Comparison of ENCODE assay signal across 15 cellular contexts in the genomic region with DNA sequence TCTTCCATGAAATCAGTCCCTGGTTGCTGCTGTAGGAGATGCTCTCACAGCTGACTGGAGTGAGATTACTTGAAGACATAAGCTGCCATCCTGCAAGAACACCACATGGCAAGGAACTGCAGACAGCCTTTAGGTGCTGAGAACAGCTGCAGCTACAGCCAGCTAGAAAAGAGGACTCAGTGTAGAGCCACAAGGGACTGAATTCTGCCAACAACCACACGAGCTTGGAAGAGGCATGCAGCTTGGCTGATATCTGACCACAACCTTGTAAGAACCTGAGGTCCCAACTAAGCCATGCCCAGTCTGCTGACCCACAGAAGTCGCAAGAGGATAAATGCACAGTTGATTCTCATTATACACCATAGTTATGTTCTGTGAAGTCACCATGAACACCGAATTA.
DNase-seq lines count a peak whose midpoint lies in the region; ATAC-seq lines count a peak whose summit lies in the region.
"Had no signal": no experiment of that assay in that cellular context is flagged by ENCODE, and none has a peak within 500 bp of the region (broad histone marks: within the 10 kb centered on the region; RNA-seq: fewer than 3 reads in every experiment).

No MANE protein-coding gene starts in this region.

- no peak overlapping the region for H3K4me3 ChIP-seq in SJCRH30
- H3K4me3 ChIP-seq: coronary artery had no signal

- H3K27ac ChIP-seq in SJCRH30: peak overlapping the region; percentile 48

- peaks cover 56% of the 10 kb centered on the region for H3K4me1 ChIP-seq in SJCRH30

- H3K36me3 ChIP-seq in SJCRH30: no peaks in the 10 kb centered on the region

- DNase-seq in NCI-H82 (lab: John Stamatoyannopoulos, UW): peak; percentile 55
- no peak for DNase-seq in NCI-H82 treated with DMSO at 0.1 percent for 48 hours (lab: John Stamatoyannopoulos, UW; ENCODE audit: unreplicated experiment)
- peak; percentile 82 to 86 for DNase-seq in SJCRH30
- peak; percentile 99 for DNase-seq in fibroblast of peridontal ligament (ENCODE audit: extremely low read depth)
- peak; percentile 90 for DNase-seq in stromal cell of bone marrow (ENCODE audit: low read depth)
- DNase-seq in RKO (ENCODE audit: low spot score): no peak
- no peak for DNase-seq in NCI-H1930 (lab: John Stamatoyannopoulos, UW)
- DNase-seq: activated CD4-positive, CD25-positive, alpha-beta regulatory T cell; activated naive CD4-positive, alpha-beta T cell treated with anti-CD3 and anti-CD28 coated beads, Interleukin-2, amount 50 U/mL, for 16 hours; mammary epithelial cell; NCI-H1105; substantia nigra had no signal

- H3K27me3 ChIP-seq in SJCRH30: no peaks in the 10 kb centered on the region

- no peaks in the 10 kb centered on the region for H3K9me3 ChIP-seq in SJCRH30 (replicated peaks)

- no peak for ATAC-seq in GM21528 (IDR thresholded peaks at IDR 0.05; ENCODE audit: low FRiP score, unreplicated experiment)
- ATAC-seq: esophagus mucosa had no signal

Comparison
In these comparisons a context has a peak if more than half of its experiments do, and no peak if none do; other contexts are left out.
1. DNase-seq: peak in NCI-H82 (single experiment), SJCRH30 (2 of 2), fibroblast of peridontal ligament (single experiment) and stromal cell of bone marrow (single experiment); none in NCI-H82 treated with DMSO at 0.1 percent for 48 hours (single experiment), RKO (single experiment) and NCI-H1930 (0 of 2).